35 cellular contexts compared by ENCODE assay signal in the genomic region with DNA sequence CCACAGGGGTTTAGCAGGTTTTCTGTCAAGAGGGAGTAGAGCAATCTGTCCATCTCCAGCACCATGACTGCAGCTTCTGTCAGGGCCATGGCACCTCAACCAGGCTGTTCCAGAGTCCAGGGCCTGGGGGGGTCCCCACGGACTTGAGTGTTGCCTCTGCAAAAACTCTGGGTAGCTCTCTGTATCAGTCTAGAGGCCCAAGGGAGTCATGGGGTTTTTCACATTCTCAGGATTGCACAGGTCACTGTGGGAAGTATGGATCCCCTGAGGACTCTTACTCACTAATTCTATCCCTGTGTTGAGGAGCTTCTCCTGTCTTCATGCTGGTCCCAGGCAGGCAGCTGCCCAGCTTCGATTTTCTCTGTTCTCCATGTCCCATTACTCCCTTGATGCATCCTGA.
"Had no signal": no experiment of that assay in that cellular context is flagged by ENCODE, and none has a peak within 500 bp of the region (broad histone marks: within the 10 kb centered on the region; RNA-seq: fewer than 3 reads in every experiment).

No MANE protein-coding gene starts in this region.

- H3K4me3 ChIP-seq: adrenal gland, body of pancreas, breast epithelium had no signal

- H3K4me1 Mint-ChIP-seq: activated B cell treated with CpG ODN at 0.5 μM for 24 hours; activated CD4-positive, alpha-beta T cell treated with anti-CD3 and anti-CD28 coated beads, Interleukin-2, amount 10 ng/mL, durations not matched to agents 24 days and 14 days; activated naive CD8-positive, alpha-beta T cell treated with anti-CD3 and anti-CD28 coated beads for 36 hours; activated T-helper 17 cell treated with anti-CD3 and anti-CD28 coated beads, Interleukin-2, amount 50 U/mL, for 72 hours had no signal

- H3K4me1 ChIP-seq: adrenal gland, body of pancreas, breast epithelium had no signal

- H3K9me3 ChIP-seq: adrenal gland, body of pancreas, breast epithelium had no signal

- H3K36me3 ChIP-seq: adrenal gland, brain microvascular endothelial cell, breast epithelium had no signal

- H3K27ac ChIP-seq: adrenal gland, body of pancreas, brain microvascular endothelial cell, breast epithelium, VCaP had no signal

- DNase-seq: activated B cell treated with CpG ODN at 0.5 μM for 24 hours; activated CD4-positive, alpha-beta memory T cell treated with anti-CD3 and anti-CD28 coated beads for 36 hours; activated CD4-positive, alpha-beta T cell treated with anti-CD3 and anti-CD28 coated beads for 4 hours; activated CD4-positive, alpha-beta T cell treated with anti-CD3 and anti-CD28 coated beads, Interleukin-2, amount 10 ng/mL, durations not matched to agents 24 days and 14 days; activated CD4-positive, alpha-beta T cell treated with anti-CD3 and anti-CD28 coated beads, Interleukin-2, amount 50 U/mL, for 1 hour; activated CD4-positive, alpha-beta T cell treated with anti-CD3 and anti-CD28 coated beads, Interleukin-2, amount 50 U/mL, for 4 hours; activated CD4-positive, CD25-positive, alpha-beta regulatory T cell treated with anti-CD3 and anti-CD28 coated beads, Interleukin-2, amount 50 U/mL, for 72 hours; activated CD8-positive, alpha-beta memory T cell treated with anti-CD3 and anti-CD28 coated beads, Interleukin-2, amount 50 U/mL, for 4 hours; activated CD8-positive, alpha-beta T cell treated with anti-CD3 and anti-CD28 coated beads for 36 hours; activated effector memory CD4-positive, alpha-beta T cell treated with anti-CD3 and anti-CD28 coated beads, Interleukin-2, amount 50 U/mL, for 16 hours; activated gamma-delta T cell treated with Interleukin-2 at 50 U/mL for 16 hours; activated naive CD4-positive, alpha-beta T cell; activated naive CD4-positive, alpha-beta T cell treated with anti-CD3 and anti-CD28 coated beads for 36 hours; activated naive CD4-positive, alpha-beta T cell treated with anti-CD3 and anti-CD28 coated beads, Interleukin-2, amount 50 U/mL, for 16 hours; activated naive CD8-positive, alpha-beta T cell treated with anti-CD3 and anti-CD28 coated beads for 36 hours; activated T-cell treated with anti-CD3 and anti-CD28 coated beads for 4 hours; activated T-cell treated with anti-CD3 and anti-CD28 coated beads, Interleukin-2, amount 50 U/mL, for 1 hour; activated T-cell treated with anti-CD3 and anti-CD28 coated beads, Interleukin-2, amount 50 U/mL, for 4 hours; activated T-cell treated with anti-CD3 and anti-CD28 coated beads, Interleukin-2, amount 50 U/mL, for 72 hours; adrenal gland; amniotic stem cell; aorta; body of pancreas; brain microvascular endothelial cell; central memory CD4-positive, alpha-beta T cell; T-helper 1 cell; T-helper 2 cell; T-helper 9 cell had no signal

- H3K4me3 Mint-ChIP-seq: activated B cell treated with CpG ODN at 0.5 μM for 24 hours; activated CD4-positive, alpha-beta memory T cell treated with anti-CD3 and anti-CD28 coated beads for 36 hours; activated CD4-positive, alpha-beta T cell treated with anti-CD3 and anti-CD28 coated beads, Interleukin-2, amount 10 ng/mL, durations not matched to agents 24 days and 14 days; activated CD8-positive, alpha-beta T cell treated with anti-CD3 and anti-CD28 coated beads for 36 hours; activated naive CD4-positive, alpha-beta T cell treated with anti-CD3 and anti-CD28 coated beads for 36 hours; activated naive CD8-positive, alpha-beta T cell treated with anti-CD3 and anti-CD28 coated beads for 36 hours; activated T-cell treated with anti-CD3 and anti-CD28 coated beads, Interleukin-2, amount 50 U/mL, for 4 hours; activated T-cell treated with anti-CD3 and anti-CD28 coated beads, Interleukin-2, amount 50 U/mL, for 72 hours; activated T-helper 1 cell treated with anti-CD3 and anti-CD28 coated beads, Interleukin-12 subunit alpha, Interleukin-12 subunit beta, Interleukin-2, Interleukin-4 antibody, amounts not matched to agents 30 ng/mL and 10 ng/mL and 1 ng/mL, durations not matched to agents 14 hours and 24 hours and 36 hours; activated T-helper 17 cell treated with anti-CD3 and anti-CD28 coated beads, Interleukin-2, amount 50 U/mL, for 72 hours; T-helper 1 cell treated with Interleukin-12 subunit alpha and Interleukin-12 subunit beta and Interleukin-4 antibody, amounts not matched to agents 30 μg/mL and 1 μg/mL, for 36 hours; T-helper 2 cell treated with Interferon-gamma antibody and Interleukin-4, amounts not matched to agents 5 μg/mL and 100 μg/mL, for 36 hours had no signal

- H3K27me3 ChIP-seq: adrenal gland, body of pancreas, brain microvascular endothelial cell, breast epithelium had no signal

- H3K27ac Mint-ChIP-seq: activated B cell treated with CpG ODN at 0.5 μM for 24 hours; activated CD4-positive, alpha-beta memory T cell treated with anti-CD3 and anti-CD28 coated beads for 36 hours; activated CD4-positive, alpha-beta T cell treated with anti-CD3 and anti-CD28 coated beads, Interleukin-2, amount 10 ng/mL, durations not matched to agents 24 days and 14 days; activated CD8-positive, alpha-beta T cell treated with anti-CD3 and anti-CD28 coated beads for 36 hours; activated naive CD4-positive, alpha-beta T cell treated with anti-CD3 and anti-CD28 coated beads for 36 hours; activated naive CD4-positive, alpha-beta T cell treated with anti-CD3 and anti-CD28 coated beads, Interleukin-2, amount 50 U/mL, for 72 hours; activated naive CD8-positive, alpha-beta T cell treated with anti-CD3 and anti-CD28 coated beads for 36 hours; activated T-cell treated with anti-CD3 and anti-CD28 coated beads, Interleukin-2, amount 50 U/mL, for 72 hours; activated T-helper 1 cell treated with anti-CD3 and anti-CD28 coated beads, Interleukin-12 subunit alpha, Interleukin-12 subunit beta, Interleukin-2, Interleukin-4 antibody, amounts not matched to agents 30 ng/mL and 10 ng/mL and 1 ng/mL, durations not matched to agents 14 hours and 24 hours and 36 hours; activated T-helper 17 cell treated with anti-CD3 and anti-CD28 coated beads, Interleukin-2, amount 50 U/mL, for 72 hours; T-helper 1 cell treated with Interleukin-12 subunit alpha and Interleukin-12 subunit beta and Interleukin-4 antibody, amounts not matched to agents 30 μg/mL and 1 μg/mL, for 36 hours; T-helper 2 cell treated with Interferon-gamma antibody and Interleukin-4, amounts not matched to agents 5 μg/mL and 100 μg/mL, for 36 hours had no signal

- H3K27me3 Mint-ChIP-seq: activated B cell treated with CpG ODN at 0.5 μM for 24 hours; activated CD4-positive, alpha-beta memory T cell treated with anti-CD3 and anti-CD28 coated beads for 36 hours; activated CD4-positive, alpha-beta T cell treated with anti-CD3 and anti-CD28 coated beads, Interleukin-2, amount 10 ng/mL, durations not matched to agents 24 days and 14 days; activated CD8-positive, alpha-beta T cell treated with anti-CD3 and anti-CD28 coated beads for 36 hours; activated naive CD8-positive, alpha-beta T cell treated with anti-CD3 and anti-CD28 coated beads for 36 hours had no signal

- ATAC-seq: activated CD8-positive, alpha-beta T cell treated with anti-CD3 and anti-CD28 coated beads for 36 hours; activated naive CD4-positive, alpha-beta T cell treated with anti-CD3 and anti-CD28 coated beads, Interleukin-2, amount 50 U/mL, for 72 hours; activated T-cell treated with anti-CD3 and anti-CD28 coated beads, Interleukin-2, amount 50 U/mL, for 4 hours; activated T-cell treated with anti-CD3 and anti-CD28 coated beads, Interleukin-2, amount 50 U/mL, for 72 hours; activated T-helper 17 cell treated with anti-CD3 and anti-CD28 coated beads, Interleukin-2, amount 50 U/mL, for 72 hours; body of pancreas had no signal
